In genomic region chr16:85194528-85195270, GRCh38 we compare ENCODE assay signal across 25 cellular contexts.
A peak's percentile ranks its signal among the peaks of the same experiment; 100 is the strongest.
DNase-seq lines count a peak whose midpoint lies in the region; ATAC-seq, FAIRE-seq and TF ChIP-seq lines count a peak whose summit lies in the region.
"Had no signal": no experiment of that assay in that cellular context is flagged by ENCODE, and none has a peak within 500 bp of the region (broad histone marks: within the 10 kb centered on the region; RNA-seq: fewer than 3 reads in every experiment).

No MANE protein-coding gene starts in this region.

- no peak overlapping the region for H3K4me3 Mint-ChIP-seq in mesothelial cell of epicardium
- H3K4me3 Mint-ChIP-seq: CD8-positive, alpha-beta T cell had no signal

- H3K27ac ChIP-seq in right atrium auricular region, result no peak overlapping the region
- no peak overlapping the region for H3K27ac ChIP-seq in K562 (ENCODE audit: extremely low read depth, low read depth, low read length)
- H3K27ac ChIP-seq in spleen, result peak overlapping the region in 5 of 8 donors; percentile 28 to 69 (median 58)
- H3K27ac ChIP-seq: 22Rv1, RWPE1 had no signal

- H3K79me2 ChIP-seq in K562 (ENCODE audit: control insufficient read depth, insufficient read depth, low read length), result peaks cover 18% of the 10 kb centered on the region; the same call in 2 of the 3 replicates

- no peak overlapping the region for H2AFZ ChIP-seq in K562 (ENCODE audit: low read depth, low read length)

- CTCF ChIA-PET in K562 (lab: Yijun Ruan, JAX; ENCODE audit: low intra/inter-chr PET ratio), result no interaction called here

- peak overlapping the region; percentile 92 for H3K27ac Mint-ChIP-seq in mesothelial cell of epicardium
- H3K27ac Mint-ChIP-seq: CD8-positive, alpha-beta T cell had no signal

- in situ Hi-C loops in K562 (cut with MboI), result no loop called here

- peaks cover 9% of the 10 kb centered on the region for H3K36me3 Mint-ChIP-seq in mesothelial cell of epicardium
- H3K36me3 Mint-ChIP-seq: CD8-positive, alpha-beta T cell had no signal

- H3K4me2 ChIP-seq in K562 (ENCODE audit: insufficient read depth, low read length), result no peak overlapping the region
- H3K4me2 ChIP-seq: SK-N-SH had no signal

- no peak for TF ChIP-seq EP300 in K562 (IDR thresholded peaks at IDR 0.05; ENCODE audit: low read length)

- H3K36me3 ChIP-seq in right atrium auricular region (no peaks in the 10 kb centered on the region), K562 (ENCODE audit: control insufficient read depth, insufficient read depth, low read length) (no peaks in the 10 kb centered on the region), spleen (no peaks in the 10 kb centered on the region)

- peaks cover 5% of the 10 kb centered on the region for H3K9me3 Mint-ChIP-seq in mesothelial cell of epicardium

- H3K4me3 ChIP-seq in right atrium auricular region (no peak overlapping the region), K562 (no peak overlapping the region), spleen (no peak overlapping the region)

- DNase-seq in Right ventricle myocardium inferior (ENCODE audit: missing footprints) (peak; percentile 4), right atrium auricular region (ENCODE audit: low spot score) (no peak), K562 (ENCODE audit: extremely low read depth in 1 of 4, low spot score in 3 of 4) (no peak), mesothelial cell of epicardium (ENCODE audit: low spot score in 2 of 2, unreplicated experiment in 2 of 2) (no peak), spleen (no peak), dermis blood vessel endothelial cell (no peak)
- DNase-seq: C1 segment of cervical spinal cord; Calu3; CD8-positive, alpha-beta T cell; DMS153; GOT3; HCEC 1CT; NCI-H1105; NCI-H146; NCI-H2029 treated with DMSO at 0.1 percent for 48 hours; NCI-H226; NCI-H510A treated with DMSO at 0.1 percent for 48 hours; NCI-H748 treated with DMSO at 0.1 percent for 48 hours; SIG-M5; SK-N-SH had no signal

- TF ChIP-seq CTCF in right atrium auricular region (IDR thresholded peaks at IDR 0.05) (no peak), K562 (IDR thresholded peaks at IDR 0.05 in 2 of 3, conservative IDR thresholded peaks at IDR 0.05 in 1 of 3; ENCODE audit: insufficient read depth in 2 of 3, low read depth in 1 of 3, low read length in 3 of 3) (no peak), mesothelial cell of epicardium (IDR thresholded peaks at IDR 0.05; ENCODE audit: unreplicated experiment) (no peak), spleen (IDR thresholded peaks at IDR 0.05 in 8 of 11, conservative IDR thresholded peaks at IDR 0.05 in 3 of 11) (no peak)

- H4K20me1 ChIP-seq in K562 (replicated peaks; ENCODE audit: control insufficient read depth, insufficient read depth, low read length), result peaks cover 7% of the 10 kb centered on the region; the same call in 1 of the 2 replicates

- peaks cover 0 to 13% of the 10 kb centered on the region in 2 donors for H3K4me1 ChIP-seq in right atrium auricular region
- peaks cover 5 to 18% of the 10 kb centered on the region in 2 experiments; a peak in 4 of 5 replicates for H3K4me1 ChIP-seq in K562 (replicated peaks in 1 of 2; ENCODE audit: control insufficient read depth in 2 of 2, insufficient read depth in 2 of 2, low read length in 2 of 2)
- peaks cover 5 to 70% (median 46%) of the 10 kb centered on the region in 6 donors for H3K4me1 ChIP-seq in spleen

- no peak for TF ChIP-seq POLR2A in K562 (conservative IDR thresholded peaks at IDR 0.05)
- TF ChIP-seq POLR2A in spleen (IDR thresholded peaks at IDR 0.05), result no peak

- WGBS in K562 (ENCODE audit: insufficient coverage, low coverage, missing lambda C conversion rate), result 73% methylated on average over 13 of the region's 13 CpGs
- WGBS in spleen, 5 donors, result 78 to 88% (median 84%) methylated on average over 13 of the region's 13 CpGs

- peaks cover 2% of the 10 kb centered on the region for H3K9me1 ChIP-seq in K562 (ENCODE audit: control insufficient read depth, insufficient read depth, low read length)

- no TSS peak for BruUV-seq in K562 (replicated peaks; lab: Mats Ljungman, UMichigan)

- no peaks in the 10 kb centered on the region for H3K27me3 Mint-ChIP-seq in mesothelial cell of epicardium (ENCODE audit: low read depth)

- intact Hi-C loops in Right ventricle myocardium inferior (cut with DNase I), result no loop called here
- intact Hi-C loops in K562 (cut with micrococcal nuclease), result no loop called here
- intact Hi-C loops in spleen (cut with DNase I; ENCODE audit: low total_unique reads), result no loop called here

- H3K4me1 Mint-ChIP-seq in mesothelial cell of epicardium, result peaks cover 64% of the 10 kb centered on the region

- no peak for FAIRE-seq in K562 (lab: Jason Lieb, UNC)
- FAIRE-seq: GM12892 had no signal

- no peak for ATAC-seq in Right ventricle myocardium inferior
- ATAC-seq in K562, result no peak
- no peak for ATAC-seq in HG03354 (IDR thresholded peaks at IDR 0.05; ENCODE audit: poor library complexity, severe bottlenecking, unreplicated experiment)
- no peak for ATAC-seq in GM19463 (IDR thresholded peaks at IDR 0.05; ENCODE audit: unreplicated experiment)
- ATAC-seq: CD8-positive, alpha-beta T cell had no signal

- peaks cover 0 to 10% of the 10 kb centered on the region in 2 donors for H3K9me3 ChIP-seq in right atrium auricular region
- H3K9me3 ChIP-seq in K562 (replicated peaks; ENCODE audit: control insufficient read depth, insufficient read depth, low read depth, low read length), result no peaks in the 10 kb centered on the region
- H3K9me3 ChIP-seq in spleen, result peaks cover 0 to 13% (median 11%) of the 10 kb centered on the region in 8 donors

- no peak overlapping the region for H3K9ac ChIP-seq in K562 (ENCODE audit: insufficient read depth in 1 of 2, low read depth in 2 of 2, low read length in 2 of 2)
- H3K9ac ChIP-seq: SK-N-SH had no signal

- H3K27me3 ChIP-seq in right atrium auricular region (no peaks in the 10 kb centered on the region), K562 (ENCODE audit: control insufficient read depth in 2 of 2, insufficient read depth in 2 of 2, low read length in 2 of 2) (no peaks in the 10 kb centered on the region), spleen (replicated peaks in 1 of 7) (no peaks in the 10 kb centered on the region)

- POLR2A ChIA-PET in K562 (lab: Yijun Ruan, JAX), result no interaction called here

- TF ChIP-seq RAD21 in K562 (CRISPR knock-in tag; conservative IDR thresholded peaks at IDR 0.05 in 1 of 2, IDR thresholded peaks at IDR 0.05 in 1 of 2), result no peak

TF ChIP-seq in K562, 482 proteins besides CTCF, POLR2A, EP300 and RAD21:
- TF ChIP-seq, protein P1, sequence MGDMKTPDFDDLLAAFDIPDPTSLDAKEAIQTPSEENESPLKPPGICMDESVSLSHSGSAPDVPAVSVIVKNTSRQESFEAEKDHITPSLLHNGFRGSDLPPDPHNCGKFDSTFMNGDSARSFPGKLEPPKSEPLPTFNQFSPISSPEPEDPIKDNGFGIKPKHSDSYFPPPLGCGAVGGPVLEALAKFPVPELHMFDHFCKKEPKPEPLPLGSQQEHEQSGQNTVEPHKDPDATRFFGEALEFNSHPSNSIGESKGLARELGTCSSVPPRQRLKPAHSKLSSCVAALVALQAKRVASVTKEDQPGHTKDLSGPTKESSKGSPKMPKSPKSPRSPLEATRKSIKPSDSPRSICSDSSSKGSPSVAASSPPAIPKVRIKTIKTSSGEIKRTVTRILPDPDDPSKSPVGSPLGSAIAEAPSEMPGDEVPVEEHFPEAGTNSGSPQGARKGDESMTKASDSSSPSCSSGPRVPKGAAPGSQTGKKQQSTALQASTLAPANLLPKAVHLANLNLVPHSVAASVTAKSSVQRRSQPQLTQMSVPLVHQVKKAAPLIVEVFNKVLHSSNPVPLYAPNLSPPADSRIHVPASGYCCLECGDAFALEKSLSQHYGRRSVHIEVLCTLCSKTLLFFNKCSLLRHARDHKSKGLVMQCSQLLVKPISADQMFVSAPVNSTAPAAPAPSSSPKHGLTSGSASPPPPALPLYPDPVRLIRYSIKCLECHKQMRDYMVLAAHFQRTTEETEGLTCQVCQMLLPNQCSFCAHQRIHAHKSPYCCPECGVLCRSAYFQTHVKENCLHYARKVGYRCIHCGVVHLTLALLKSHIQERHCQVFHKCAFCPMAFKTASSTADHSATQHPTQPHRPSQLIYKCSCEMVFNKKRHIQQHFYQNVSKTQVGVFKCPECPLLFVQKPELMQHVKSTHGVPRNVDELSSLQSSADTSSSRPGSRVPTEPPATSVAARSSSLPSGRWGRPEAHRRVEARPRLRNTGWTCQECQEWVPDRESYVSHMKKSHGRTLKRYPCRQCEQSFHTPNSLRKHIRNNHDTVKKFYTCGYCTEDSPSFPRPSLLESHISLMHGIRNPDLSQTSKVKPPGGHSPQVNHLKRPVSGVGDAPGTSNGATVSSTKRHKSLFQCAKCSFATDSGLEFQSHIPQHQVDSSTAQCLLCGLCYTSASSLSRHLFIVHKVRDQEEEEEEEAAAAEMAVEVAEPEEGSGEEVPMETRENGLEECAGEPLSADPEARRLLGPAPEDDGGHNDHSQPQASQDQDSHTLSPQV (IDR thresholded peaks at IDR 0.05), result no peak
- no peak for TF ChIP-seq OTX1 (CRISPR knock-in tag; IDR thresholded peaks at IDR 0.05)
- 0 out of 2 replicates have a peak, but pooled peaks have one; percentile 63 for TF ChIP-seq PTBP1 (IDR thresholded peaks at IDR 0.05; ENCODE audit: low read depth, low read length)
- peak; percentile 31; the same call in 1 of the 2 replicates for TF ChIP-seq HDAC2 (IDR thresholded peaks at IDR 0.05)
- 0 out of 4 replicates have a peak, but pooled peaks of 1 of the 2 experiments have one; percentile 16 for TF ChIP-seq HDAC1 (IDR thresholded peaks at IDR 0.05)
- no peak for TF ChIP-seq RB1 (IDR thresholded peaks at IDR 0.05; ENCODE audit: low read depth)
- peak; percentile 44 to 66; a peak in 3 of 4 replicates for TF ChIP-seq KDM1A (IDR thresholded peaks at IDR 0.05)
- 0 out of 2 replicates have a peak, but pooled peaks have one; percentile 49 for TF ChIP-seq ADNP (tag; IDR thresholded peaks at IDR 0.05)
- peak; percentile 100 for TF ChIP-seq ZNF239 (CRISPR knock-in tag; IDR thresholded peaks at IDR 0.05)
- peak; percentile 3; the same call in 1 of the 2 replicates for TF ChIP-seq ZFX (CRISPR knock-in tag; IDR thresholded peaks at IDR 0.05)
- no peak for TF ChIP-seq MTA3 (IDR thresholded peaks at IDR 0.05; ENCODE audit: borderline replicate concordance)
- TF ChIP-seq RCOR1 (IDR thresholded peaks at IDR 0.05; ENCODE audit: borderline replicate concordance in 1 of 2, low read depth in 2 of 2, low read length in 2 of 2), result 0 out of 4 replicates have a peak, but pooled peaks of 1 of the 2 experiments have one; percentile 32
- peak; percentile 91 for TF ChIP-seq RBM25 (IDR thresholded peaks at IDR 0.05; ENCODE audit: low read depth, low read length, severe bottlenecking)
- TF ChIP-seq SMARCA5 (IDR thresholded peaks at IDR 0.05), result 0 out of 2 replicates have a peak, but pooled peaks have one; percentile 17
- TF ChIP-seq BCOR (IDR thresholded peaks at IDR 0.05), result peak; percentile 88
- TF ChIP-seq TCF7 (IDR thresholded peaks at IDR 0.05; ENCODE audit: borderline replicate concordance), result no peak
- TF ChIP-seq GTF2F1 (IDR thresholded peaks at IDR 0.05; ENCODE audit: low read depth, low read length), result no peak
- TF ChIP-seq HDGF (IDR thresholded peaks at IDR 0.05), result no peak
- TF ChIP-seq ZNF212 (CRISPR knock-in tag; IDR thresholded peaks at IDR 0.05), result no peak

Comparison
In these comparisons a context has a peak if more than half of its experiments do, and no peak if none do; other contexts are left out.
1. H3K27ac ChIP-seq: peak in spleen (5 of 8); none in right atrium auricular region (0 of 2) and K562 (single experiment).